Comparison of ENCODE assay signal across 9 cellular contexts in genomic region chr13:46961719-46962118, GRCh38.
DNase-seq lines count a peak whose midpoint lies in the region; ATAC-seq and TF ChIP-seq lines count a peak whose summit lies in the region.
"Had no signal": no experiment of that assay in that cellular context is flagged by ENCODE, and none has a peak within 500 bp of the region (broad histone marks: within the 10 kb centered on the region; RNA-seq: fewer than 3 reads in every experiment).

No MANE protein-coding gene starts in this region.

- no peak overlapping the region for H3K4me3 Mint-ChIP-seq in neural progenitor cell

- dilution Hi-C loops in mammary epithelial cell (cut with HindIII; ENCODE audit: low sequenced_read_pairs) = no loop called here

- peak overlapping the region; percentile 24 for H3K4me2 ChIP-seq in mammary epithelial cell (ENCODE audit: insufficient read depth, low read depth, low read length)
- no peak overlapping the region for H3K4me2 ChIP-seq in neural progenitor cell

- H3K79me2 ChIP-seq in mammary epithelial cell (ENCODE audit: insufficient read depth, low read length) = no peaks in the 10 kb centered on the region
- H3K79me2 ChIP-seq in neural progenitor cell (ENCODE audit: low read depth) = no peaks in the 10 kb centered on the region

- H3K36me3 ChIP-seq in mammary epithelial cell (ENCODE audit: insufficient read depth, low read length) (no peaks in the 10 kb centered on the region), neural progenitor cell (no peaks in the 10 kb centered on the region)
- H3K36me3 ChIP-seq: adrenal gland had no signal

- no peak overlapping the region for H3K4me3 ChIP-seq in mammary epithelial cell (replicated peaks in 1 of 3; ENCODE audit: insufficient read depth in 1 of 3, low read depth in 2 of 3, low read length in 3 of 3)
- no peak overlapping the region for H3K4me3 ChIP-seq in neural progenitor cell
- H3K4me3 ChIP-seq: adrenal gland had no signal

- no peaks in the 10 kb centered on the region for H3K36me3 Mint-ChIP-seq in neural progenitor cell

- CTCF ChIA-PET in mammary epithelial cell (lab: Charles Lee; ENCODE audit: low non-redundant PET) = no interaction called here

- no peaks in the 10 kb centered on the region for H3K9me3 Mint-ChIP-seq in neural progenitor cell

- no peaks in the 10 kb centered on the region for H3F3A ChIP-seq in neural progenitor cell (ENCODE audit: low read depth)

- H3K4me1 ChIP-seq in mammary epithelial cell (ENCODE audit: insufficient read depth, low read length) (peaks cover 18% of the 10 kb centered on the region), neural progenitor cell (no peaks in the 10 kb centered on the region)
- H3K4me1 ChIP-seq: adrenal gland had no signal

- H2AFZ ChIP-seq in mammary epithelial cell (ENCODE audit: low read depth, low read length) (no peak overlapping the region), neural progenitor cell (replicated peaks) (no peak overlapping the region)

- peaks cover 2% of the 10 kb centered on the region for H3K27me3 Mint-ChIP-seq in neural progenitor cell (ENCODE audit: insufficient read depth, low read depth)

- 20% methylated on average over 2 of the region's 2 CpGs for WGBS in mammary epithelial cell (ENCODE audit: low coverage, missing lambda C conversion rate)

- H3K27ac ChIP-seq in mammary epithelial cell (ENCODE audit: insufficient read depth, low read depth, low read length) (no peak overlapping the region), neural progenitor cell (no peak overlapping the region)
- H3K27ac ChIP-seq: adrenal gland had no signal

- ATAC-seq in GM21381 (IDR thresholded peaks at IDR 0.05; ENCODE audit: unreplicated experiment) (peak; percentile 99), HG03469 (IDR thresholded peaks at IDR 0.05; ENCODE audit: unreplicated experiment) (peak; percentile 97)

- BruUV-seq in mammary epithelial cell (replicated peaks; lab: Mats Ljungman, UMichigan) = no TSS peak

- in situ Hi-C loops in mammary epithelial cell (cut with MboI; ENCODE audit: low sequenced_read_pairs in 2 of 2) = loop anchor here in 1 of 2 donors (10.0 to 25.0 kb wide), 3 partner anchors 57 to 801 kb away; no protein-coding TSS in a partner anchor

- H3K27ac Mint-ChIP-seq in neural progenitor cell = no peak overlapping the region

- DNase-seq in GDM1 (lab: John Stamatoyannopoulos, UW) (peak; percentile 28), mammary epithelial cell (peak; percentile 81), retina (no peak), neural progenitor cell (ENCODE audit: low spot score) (no peak), NCI-H1436 (lab: John Stamatoyannopoulos, UW) (no peak), iPS-NIHi7 (ENCODE audit: extremely low spot score) (no peak)

- H3K27me3 ChIP-seq in mammary epithelial cell (ENCODE audit: insufficient read depth, low read length) (no peaks in the 10 kb centered on the region), neural progenitor cell (no peaks in the 10 kb centered on the region)
- H3K27me3 ChIP-seq: adrenal gland had no signal

- intact Hi-C loops in mammary epithelial cell (cut with micrococcal nuclease) = no loop called here

- no peak for TF ChIP-seq CTCF in mammary epithelial cell (conservative IDR thresholded peaks at IDR 0.05 in 1 of 2, IDR thresholded peaks at IDR 0.05 in 1 of 2; ENCODE audit: extremely low read depth in 1 of 2, insufficient read depth in 1 of 2, low read depth in 1 of 2, low read length in 2 of 2)
- TF ChIP-seq CTCF in neural progenitor cell (IDR thresholded peaks at IDR 0.05) = no peak

- H3K9ac ChIP-seq in mammary epithelial cell (ENCODE audit: insufficient read depth, low read length) (no peak overlapping the region), neural progenitor cell (no peak overlapping the region)

- H3K9me3 ChIP-seq in mammary epithelial cell (replicated peaks; ENCODE audit: insufficient read depth, low read length) (no peaks in the 10 kb centered on the region), neural progenitor cell (ENCODE audit: low read depth) (no peaks in the 10 kb centered on the region)
- H3K9me3 ChIP-seq: adrenal gland had no signal

- H4K20me1 ChIP-seq in mammary epithelial cell (ENCODE audit: insufficient read depth, low read length) (no peaks in the 10 kb centered on the region), neural progenitor cell (ENCODE audit: low read depth) (no peaks in the 10 kb centered on the region)

- H3K4me1 Mint-ChIP-seq in neural progenitor cell = no peaks in the 10 kb centered on the region

Comparison
In these comparisons a context has a peak if more than half of its experiments do, and no peak if none do; other contexts are left out.
1. DNase-seq: peak in GDM1 (single experiment) and mammary epithelial cell (single experiment); none in retina (single experiment), neural progenitor cell (single experiment), NCI-H1436 (single experiment) and iPS-NIHi7 (single experiment).